In the genomic region with DNA sequence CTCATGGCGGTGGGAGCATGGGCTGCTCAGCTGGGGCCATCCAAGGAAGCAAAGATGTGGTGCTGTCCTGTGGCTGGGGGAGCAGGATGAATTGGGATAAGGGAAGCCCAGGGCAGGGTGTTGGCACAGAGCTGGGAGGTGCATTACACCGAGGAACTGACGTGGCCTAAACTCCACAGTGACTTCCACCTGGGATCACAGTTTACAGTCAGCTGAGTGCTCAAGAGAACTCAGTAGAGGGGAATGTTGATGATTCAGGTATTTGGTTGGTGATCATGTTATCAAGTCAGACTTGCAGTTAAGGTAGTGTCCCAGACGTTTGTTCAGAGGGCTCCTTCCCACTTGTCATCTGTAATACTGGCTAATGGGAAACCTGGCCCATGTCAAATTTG, we compare ENCODE assay signal across 11 cellular contexts.
DNase-seq lines count a peak whose midpoint lies in the region; ATAC-seq and TF ChIP-seq lines count a peak whose summit lies in the region.
"Had no signal": no experiment of that assay in that cellular context is flagged by ENCODE, and none has a peak within 500 bp of the region (broad histone marks: within the 10 kb centered on the region; RNA-seq: fewer than 3 reads in every experiment).

No MANE protein-coding gene starts in this region.

- intact Hi-C loops in activated naive CD4-positive, alpha-beta T cell treated with anti-CD3 and anti-CD28 coated beads for 36 hours (cut with micrococcal nuclease), result no loop called here
- intact Hi-C loops in body of pancreas (cut with DNase I), result no loop called here
- intact Hi-C loops in left colon (cut with DNase I, micrococcal nuclease), result loop anchor here in 1 of 2 donors (10.0 kb wide), 1 partner anchor 60 kb away; no protein-coding TSS in a partner anchor

- in situ Hi-C loops in ACHN (cut with HindIII; ENCODE audit: low pct_ligation_motif_present, low pct_unique_long_range_greater_than_20kb, low sequenced_read_pairs), result no loop called here

- peaks cover 9% of the 10 kb centered on the region for H3K36me3 Mint-ChIP-seq in activated naive CD4-positive, alpha-beta T cell treated with anti-CD3 and anti-CD28 coated beads for 36 hours (ENCODE audit: low read depth)
- H3K36me3 Mint-ChIP-seq in activated naive CD4-positive, alpha-beta T cell treated with anti-CD3 and anti-CD28 coated beads, Interleukin-2, amount 10 ng/mL, durations not matched to agents 7 days and 5 days, result peaks cover 48% of the 10 kb centered on the region

- peak overlapping the region in 2 of 4 donors; percentile 29 to 33 for H3K27ac ChIP-seq in body of pancreas
- H3K27ac ChIP-seq in stomach smooth muscle (ENCODE audit: low read length), result peak overlapping the region; percentile 70

- H3K27me3 ChIP-seq in body of pancreas (no peaks in the 10 kb centered on the region), stomach smooth muscle (ENCODE audit: control insufficient read depth in 1 of 2, insufficient read depth in 2 of 2, low read length in 2 of 2) (no peaks in the 10 kb centered on the region)

- no peaks in the 10 kb centered on the region for H3K9me3 Mint-ChIP-seq in activated naive CD4-positive, alpha-beta T cell treated with anti-CD3 and anti-CD28 coated beads for 36 hours
- no peaks in the 10 kb centered on the region for H3K9me3 Mint-ChIP-seq in activated naive CD4-positive, alpha-beta T cell treated with anti-CD3 and anti-CD28 coated beads, Interleukin-2, amount 10 ng/mL, durations not matched to agents 7 days and 5 days

- peaks cover 86% of the 10 kb centered on the region for H3K4me1 Mint-ChIP-seq in activated naive CD4-positive, alpha-beta T cell treated with anti-CD3 and anti-CD28 coated beads for 36 hours (ENCODE audit: low read depth)
- peaks cover 81% of the 10 kb centered on the region for H3K4me1 Mint-ChIP-seq in activated naive CD4-positive, alpha-beta T cell treated with anti-CD3 and anti-CD28 coated beads, Interleukin-2, amount 10 ng/mL, durations not matched to agents 7 days and 5 days

- TF ChIP-seq CTCF in body of pancreas (IDR thresholded peaks at IDR 0.05), result no peak

- no peak overlapping the region for H3K4me3 Mint-ChIP-seq in activated naive CD4-positive, alpha-beta T cell treated with anti-CD3 and anti-CD28 coated beads for 36 hours
- H3K4me3 Mint-ChIP-seq in activated naive CD4-positive, alpha-beta T cell treated with anti-CD3 and anti-CD28 coated beads, Interleukin-2, amount 10 ng/mL, durations not matched to agents 7 days and 5 days, result no peak overlapping the region

- WGBS in body of pancreas, 2 donors, result 65 to 71% methylated on average over 4 of the region's 4 CpGs

- no peaks in the 10 kb centered on the region for H3K27me3 Mint-ChIP-seq in activated naive CD4-positive, alpha-beta T cell treated with anti-CD3 and anti-CD28 coated beads for 36 hours (ENCODE audit: low read depth)
- no peaks in the 10 kb centered on the region for H3K27me3 Mint-ChIP-seq in activated naive CD4-positive, alpha-beta T cell treated with anti-CD3 and anti-CD28 coated beads, Interleukin-2, amount 10 ng/mL, durations not matched to agents 7 days and 5 days

- no peaks in the 10 kb centered on the region for H3K36me3 ChIP-seq in body of pancreas (replicated peaks in 1 of 2; ENCODE audit: insufficient read depth in 1 of 2, low read depth in 2 of 2)
- peaks cover 0 to 2% of the 10 kb centered on the region in 2 donors for H3K36me3 ChIP-seq in stomach smooth muscle (ENCODE audit: control insufficient read depth in 2 of 2, insufficient read depth in 2 of 2, low read length in 2 of 2)

- ATAC-seq in body of pancreas (peak; percentile 13), left colon (peak; percentile 60), GM21723 (IDR thresholded peaks at IDR 0.05; ENCODE audit: unreplicated experiment) (no peak)

- H3K27ac Mint-ChIP-seq in activated naive CD4-positive, alpha-beta T cell treated with anti-CD3 and anti-CD28 coated beads for 36 hours, result peak overlapping the region; percentile 48
- no peak overlapping the region for H3K27ac Mint-ChIP-seq in activated naive CD4-positive, alpha-beta T cell treated with anti-CD3 and anti-CD28 coated beads, Interleukin-2, amount 10 ng/mL, durations not matched to agents 7 days and 5 days

- TF ChIP-seq POLR2A in body of pancreas (IDR thresholded peaks at IDR 0.05), result no peak

- H3K9me3 ChIP-seq in body of pancreas (no peaks in the 10 kb centered on the region), stomach smooth muscle (ENCODE audit: control insufficient read depth in 2 of 2, low read length in 2 of 2) (no peaks in the 10 kb centered on the region)

- DNase-seq in activated naive CD4-positive, alpha-beta T cell treated with anti-CD3 and anti-CD28 coated beads for 36 hours, result no peak
- no peak for DNase-seq in activated naive CD4-positive, alpha-beta T cell treated with anti-CD3 and anti-CD28 coated beads, Interleukin-2, amount 10 ng/mL, durations not matched to agents 7 days and 5 days
- DNase-seq in body of pancreas (no peak), left colon (no peak), NOMO-1 treated with dmso at 0.1 percent for 144 hours (lab: John Stamatoyannopoulos, UW; ENCODE audit: unreplicated experiment) (no peak), ACHN (no peak)
- DNase-seq: activated naive CD4-positive, alpha-beta T cell treated with anti-CD3 and anti-CD28 coated beads, Interleukin-2, amount 50 U/mL, for 16 hours; kidney; NCI-H1694 treated with DMSO at 0.1 percent for 48 hours had no signal

- CTCF ChIA-PET in activated naive CD4-positive, alpha-beta T cell treated with anti-CD3 and anti-CD28 coated beads for 36 hours (lab: Charles Lee), result no interaction called here
- CTCF ChIA-PET in activated naive CD4-positive, alpha-beta T cell treated with anti-CD3 and anti-CD28 coated beads, Interleukin-2, amount 10 ng/mL, durations not matched to agents 7 days and 5 days (lab: Charles Lee), result interaction anchor here (0.7 kb wide), 1 partner anchor 56 kb away, joined by 3 read pairs; no protein-coding TSS in a partner anchor

- H3K9ac ChIP-seq in stomach smooth muscle (ENCODE audit: low read length in 2 of 2), result no peak overlapping the region

- no peak overlapping the region for H3K4me3 ChIP-seq in body of pancreas
- peak overlapping the region; percentile 17 to 47 for H3K4me3 ChIP-seq in stomach smooth muscle (ENCODE audit: low read length in 2 of 2)

- H3K4me1 ChIP-seq in body of pancreas (peaks cover 61% of the 10 kb centered on the region), stomach smooth muscle (ENCODE audit: control insufficient read depth, insufficient read depth, low read length) (peaks cover 58% of the 10 kb centered on the region)

Comparison
In these comparisons a context has a peak if more than half of its experiments do, and no peak if none do; other contexts are left out.
1. H3K4me3 ChIP-seq: peak in stomach smooth muscle (2 of 2); none in body of pancreas (0 of 2).